Comparison of ENCODE assay signal across 1 cellular context in genomic region chr17:79925242-79925957, GRCh38.
TF ChIP-seq lines count a peak whose summit lies in the region.

No MANE protein-coding gene starts in this region.

TF ChIP-seq in HepG2, 621 proteins besides CTCF, POLR2A, EP300 and RAD21 (continued from another document and continues in another):
- peak; percentile 51; the same call in 1 of the 2 replicates for TF ChIP-seq ZNF572 (CRISPR knock-in tag; IDR thresholded peaks at IDR 0.05)
- no peak for TF ChIP-seq ZMYM2 (CRISPR knock-in tag; IDR thresholded peaks at IDR 0.05)
- TF ChIP-seq ZBTB49 (CRISPR knock-in tag; IDR thresholded peaks at IDR 0.05; ENCODE audit: borderline replicate concordance) = no peak
- TF ChIP-seq SAFB2 (CRISPR knock-in tag; IDR thresholded peaks at IDR 0.05; ENCODE audit: borderline replicate concordance, low read depth) = 0 out of 2 replicates have a peak, but pooled peaks have one; percentile 6
- TF ChIP-seq ZNF143 (CRISPR knock-in tag; IDR thresholded peaks at IDR 0.05) = no peak
- TF ChIP-seq ZNF235 (CRISPR knock-in tag; IDR thresholded peaks at IDR 0.05; ENCODE audit: borderline replicate concordance) = 0 out of 2 replicates have a peak, but pooled peaks have one; percentile 43
- TF ChIP-seq NFIB (CRISPR knock-in tag; IDR thresholded peaks at IDR 0.05; ENCODE audit: borderline replicate concordance) = no peak
- TF ChIP-seq ZNF253 (CRISPR knock-in tag; IDR thresholded peaks at IDR 0.05; ENCODE audit: borderline replicate concordance) = 0 out of 2 replicates have a peak, but pooled peaks have one; percentile 17
- TF ChIP-seq NR3C1 (CRISPR knock-in tag; IDR thresholded peaks at IDR 0.05) = no peak
- 0 out of 2 replicates have a peak, but pooled peaks have one; percentile 26 for TF ChIP-seq MYC (CRISPR knock-in tag; IDR thresholded peaks at IDR 0.05; ENCODE audit: borderline replicate concordance)
- peak; percentile 37; the same call in 1 of the 2 replicates for TF ChIP-seq MAFG (CRISPR knock-in tag; IDR thresholded peaks at IDR 0.05)
- peak; percentile 43 for TF ChIP-seq AGO2 (optimal IDR thresholded peaks at IDR 0.05; ENCODE audit: low read depth, low read length)
- peak; percentile 3; the same call in 1 of the 2 replicates for TF ChIP-seq ZBTB4 (CRISPR knock-in tag; IDR thresholded peaks at IDR 0.05; ENCODE audit: borderline replicate concordance)
- no peak for TF ChIP-seq CREM (IDR thresholded peaks at IDR 0.05)
- no peak for TF ChIP-seq CREM (CRISPR knock-in tag; IDR thresholded peaks at IDR 0.05)
- TF ChIP-seq ZBTB34 (CRISPR knock-in tag; IDR thresholded peaks at IDR 0.05) = peak; percentile 59; the same call in 1 of the 2 replicates
- TF ChIP-seq HNRNPLL (IDR thresholded peaks at IDR 0.05; ENCODE audit: low read depth, low read length, poor library complexity, severe bottlenecking) = peak; percentile 41
- TF ChIP-seq, protein P1, sequence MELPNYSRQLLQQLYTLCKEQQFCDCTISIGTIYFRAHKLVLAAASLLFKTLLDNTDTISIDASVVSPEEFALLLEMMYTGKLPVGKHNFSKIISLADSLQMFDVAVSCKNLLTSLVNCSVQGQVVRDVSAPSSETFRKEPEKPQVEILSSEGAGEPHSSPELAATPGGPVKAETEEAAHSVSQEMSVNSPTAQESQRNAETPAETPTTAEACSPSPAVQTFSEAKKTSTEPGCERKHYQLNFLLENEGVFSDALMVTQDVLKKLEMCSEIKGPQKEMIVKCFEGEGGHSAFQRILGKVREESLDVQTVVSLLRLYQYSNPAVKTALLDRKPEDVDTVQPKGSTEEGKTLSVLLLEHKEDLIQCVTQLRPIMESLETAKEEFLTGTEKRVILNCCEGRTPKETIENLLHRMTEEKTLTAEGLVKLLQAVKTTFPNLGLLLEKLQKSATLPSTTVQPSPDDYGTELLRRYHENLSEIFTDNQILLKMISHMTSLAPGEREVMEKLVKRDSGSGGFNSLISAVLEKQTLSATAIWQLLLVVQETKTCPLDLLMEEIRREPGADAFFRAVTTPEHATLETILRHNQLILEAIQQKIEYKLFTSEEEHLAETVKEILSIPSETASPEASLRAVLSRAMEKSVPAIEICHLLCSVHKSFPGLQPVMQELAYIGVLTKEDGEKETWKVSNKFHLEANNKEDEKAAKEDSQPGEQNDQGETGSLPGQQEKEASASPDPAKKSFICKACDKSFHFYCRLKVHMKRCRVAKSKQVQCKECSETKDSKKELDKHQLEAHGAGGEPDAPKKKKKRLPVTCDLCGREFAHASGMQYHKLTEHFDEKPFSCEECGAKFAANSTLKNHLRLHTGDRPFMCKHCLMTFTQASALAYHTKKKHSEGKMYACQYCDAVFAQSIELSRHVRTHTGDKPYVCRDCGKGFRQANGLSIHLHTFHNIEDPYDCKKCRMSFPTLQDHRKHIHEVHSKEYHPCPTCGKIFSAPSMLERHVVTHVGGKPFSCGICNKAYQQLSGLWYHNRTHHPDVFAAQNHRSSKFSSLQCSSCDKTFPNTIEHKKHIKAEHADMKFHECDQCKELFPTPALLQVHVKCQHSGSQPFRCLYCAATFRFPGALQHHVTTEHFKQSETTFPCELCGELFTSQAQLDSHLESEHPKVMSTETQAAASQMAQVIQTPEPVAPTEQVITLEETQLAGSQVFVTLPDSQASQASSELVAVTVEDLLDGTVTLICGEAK (IDR thresholded peaks at IDR 0.05) = no peak
- TF ChIP-seq, protein P1 (CRISPR knock-in tag; IDR thresholded peaks at IDR 0.05) = peak; percentile 17; the same call in 1 of the 2 replicates
- TF ChIP-seq ZFX (CRISPR knock-in tag; IDR thresholded peaks at IDR 0.05; ENCODE audit: low read depth) = peak; percentile 15; the same call in 1 of the 2 replicates
- TF ChIP-seq NCOA1 (CRISPR knock-in tag; IDR thresholded peaks at IDR 0.05) = 0 out of 2 replicates have a peak, but pooled peaks have one; percentile 21
- TF ChIP-seq TFDP1 (CRISPR knock-in tag; IDR thresholded peaks at IDR 0.05; ENCODE audit: borderline replicate concordance) = no peak
- TF ChIP-seq PTBP1 (IDR thresholded peaks at IDR 0.05; ENCODE audit: low read depth, low read length, poor library complexity, severe bottlenecking) = peak; percentile 58
- no peak for TF ChIP-seq THYN1 (CRISPR knock-in tag; IDR thresholded peaks at IDR 0.05; ENCODE audit: borderline replicate concordance, low read depth)
- TF ChIP-seq AKAP8 (CRISPR knock-in tag; IDR thresholded peaks at IDR 0.05) = 0 out of 2 replicates have a peak, but pooled peaks have one; percentile 42
- TF ChIP-seq SALL1 (CRISPR knock-in tag; IDR thresholded peaks at IDR 0.05) = peak; percentile 2; the same call in 1 of the 2 replicates
- TF ChIP-seq, protein P2, sequence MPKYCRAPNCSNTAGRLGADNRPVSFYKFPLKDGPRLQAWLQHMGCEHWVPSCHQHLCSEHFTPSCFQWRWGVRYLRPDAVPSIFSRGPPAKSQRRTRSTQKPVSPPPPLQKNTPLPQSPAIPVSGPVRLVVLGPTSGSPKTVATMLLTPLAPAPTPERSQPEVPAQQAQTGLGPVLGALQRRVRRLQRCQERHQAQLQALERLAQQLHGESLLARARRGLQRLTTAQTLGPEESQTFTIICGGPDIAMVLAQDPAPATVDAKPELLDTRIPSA (CRISPR knock-in tag; IDR thresholded peaks at IDR 0.05; ENCODE audit: borderline replicate concordance) = 0 out of 2 replicates have a peak, but pooled peaks have one; percentile 63
- TF ChIP-seq ZNF746 (CRISPR knock-in tag; IDR thresholded peaks at IDR 0.05) = 0 out of 2 replicates have a peak, but pooled peaks have one; percentile 26
- no peak for TF ChIP-seq ZNF10 (CRISPR knock-in tag; IDR thresholded peaks at IDR 0.05; ENCODE audit: borderline replicate concordance, low read depth)
- peak; percentile 82 for TF ChIP-seq ZBTB33 (CRISPR knock-in tag; IDR thresholded peaks at IDR 0.05)
- TF ChIP-seq TBX2 (CRISPR knock-in tag; IDR thresholded peaks at IDR 0.05; ENCODE audit: borderline replicate concordance) = peak; percentile 21; the same call in 1 of the 2 replicates
- TF ChIP-seq ZNF496 (CRISPR knock-in tag; IDR thresholded peaks at IDR 0.05; ENCODE audit: insufficient replicate concordance) = no peak
- TF ChIP-seq NFE2L1 (CRISPR knock-in tag; IDR thresholded peaks at IDR 0.05; ENCODE audit: borderline replicate concordance) = 0 out of 2 replicates have a peak, but pooled peaks have one; percentile 29
- TF ChIP-seq, protein P3, sequence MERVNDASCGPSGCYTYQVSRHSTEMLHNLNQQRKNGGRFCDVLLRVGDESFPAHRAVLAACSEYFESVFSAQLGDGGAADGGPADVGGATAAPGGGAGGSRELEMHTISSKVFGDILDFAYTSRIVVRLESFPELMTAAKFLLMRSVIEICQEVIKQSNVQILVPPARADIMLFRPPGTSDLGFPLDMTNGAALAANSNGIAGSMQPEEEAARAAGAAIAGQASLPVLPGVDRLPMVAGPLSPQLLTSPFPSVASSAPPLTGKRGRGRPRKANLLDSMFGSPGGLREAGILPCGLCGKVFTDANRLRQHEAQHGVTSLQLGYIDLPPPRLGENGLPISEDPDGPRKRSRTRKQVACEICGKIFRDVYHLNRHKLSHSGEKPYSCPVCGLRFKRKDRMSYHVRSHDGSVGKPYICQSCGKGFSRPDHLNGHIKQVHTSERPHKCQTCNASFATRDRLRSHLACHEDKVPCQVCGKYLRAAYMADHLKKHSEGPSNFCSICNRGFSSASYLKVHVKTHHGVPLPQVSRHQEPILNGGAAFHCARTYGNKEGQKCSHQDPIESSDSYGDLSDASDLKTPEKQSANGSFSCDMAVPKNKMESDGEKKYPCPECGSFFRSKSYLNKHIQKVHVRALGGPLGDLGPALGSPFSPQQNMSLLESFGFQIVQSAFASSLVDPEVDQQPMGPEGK (CRISPR knock-in tag; IDR thresholded peaks at IDR 0.05) = no peak
- TF ChIP-seq ZNF225 (CRISPR knock-in tag; IDR thresholded peaks at IDR 0.05) = no peak
